Comparison of ENCODE assay signal across 12 cellular contexts in the genomic region with DNA sequence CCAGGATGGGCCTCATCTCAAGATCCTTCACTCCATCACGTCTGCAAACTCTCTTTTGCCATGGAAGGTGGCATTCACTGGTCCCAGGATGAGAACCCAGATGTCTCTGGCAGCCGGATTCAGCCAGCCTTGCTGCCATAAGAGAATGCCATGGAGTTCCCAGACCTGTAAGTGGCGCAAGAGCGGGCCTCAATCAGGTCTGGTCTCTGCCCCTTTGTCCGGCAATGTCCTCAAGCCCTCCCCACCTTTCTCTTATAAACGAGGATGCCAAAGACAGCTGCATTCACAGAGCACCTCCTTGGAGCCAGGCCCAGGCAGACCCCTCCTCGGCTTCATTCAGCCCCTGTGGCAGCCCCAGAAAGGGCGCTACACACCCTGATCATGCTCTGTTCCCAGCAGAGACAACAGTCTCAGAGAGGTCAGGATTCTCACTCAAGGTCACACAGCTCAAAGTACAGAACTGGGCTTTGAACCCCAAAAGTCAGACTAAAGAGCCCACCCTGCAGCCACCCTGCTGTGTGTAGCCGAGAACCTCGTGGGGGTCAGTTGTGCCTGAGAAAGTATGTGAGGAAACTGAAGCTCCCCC.
DNase-seq lines count a peak whose midpoint lies in the region; ATAC-seq, FAIRE-seq and TF ChIP-seq lines count a peak whose summit lies in the region.
"Had no signal": no experiment of that assay in that cellular context is flagged by ENCODE, and none has a peak within 500 bp of the region (broad histone marks: within the 10 kb centered on the region; RNA-seq: fewer than 3 reads in every experiment).

No MANE protein-coding gene starts in this region.

- H3K9ac ChIP-seq in astrocyte (ENCODE audit: low read length): no peak overlapping the region
- H3K9ac ChIP-seq: GM23248 had no signal

- H3K27ac Mint-ChIP-seq in astrocyte (ENCODE audit: unreplicated experiment): peak overlapping the region; percentile 44
- H3K27ac Mint-ChIP-seq in activated CD4-positive, alpha-beta memory T cell treated with anti-CD3 and anti-CD28 coated beads for 36 hours: no peak overlapping the region
- H3K27ac Mint-ChIP-seq: CD4-positive, CD25-positive, alpha-beta regulatory T cell had no signal

- POLR2A ChIA-PET in activated CD4-positive, alpha-beta memory T cell treated with anti-CD3 and anti-CD28 coated beads for 36 hours (lab: Charles Lee): no interaction called here

- H3K36me3 Mint-ChIP-seq in astrocyte (ENCODE audit: low read depth, unreplicated experiment): no peaks in the 10 kb centered on the region
- no peaks in the 10 kb centered on the region for H3K36me3 Mint-ChIP-seq in activated CD4-positive, alpha-beta memory T cell treated with anti-CD3 and anti-CD28 coated beads for 36 hours
- H3K36me3 Mint-ChIP-seq: CD4-positive, CD25-positive, alpha-beta regulatory T cell had no signal

- H3K4me2 ChIP-seq in astrocyte (ENCODE audit: low read length): no peak overlapping the region

- peaks cover 58% of the 10 kb centered on the region for H3K27me3 Mint-ChIP-seq in astrocyte (ENCODE audit: low read depth, unreplicated experiment)
- peaks cover 11% of the 10 kb centered on the region for H3K27me3 Mint-ChIP-seq in activated CD4-positive, alpha-beta memory T cell treated with anti-CD3 and anti-CD28 coated beads for 36 hours

- no peak overlapping the region for H3K27ac ChIP-seq in astrocyte (ENCODE audit: low read depth, low read length)
- H3K27ac ChIP-seq in spleen: no peak overlapping the region
- H3K27ac ChIP-seq: 22Rv1, GM23248 had no signal

- H3K4me3 ChIP-seq in astrocyte (ENCODE audit: insufficient read depth, low read depth, low read length) (no peak overlapping the region), mucosa of descending colon (no peak overlapping the region), spleen (no peak overlapping the region)
- H3K4me3 ChIP-seq: GM23248 had no signal

- 66 to 81% (median 81%) methylated on average over 10 of the region's 10 CpGs for WGBS in spleen, 5 donors

- no peak for ATAC-seq in Right ventricle myocardium superior (ENCODE audit: poor library complexity)
- ATAC-seq in mucosa of descending colon: no peak
- ATAC-seq in HG02610 (IDR thresholded peaks at IDR 0.05; ENCODE audit: unreplicated experiment): no peak

- H3K9me3 ChIP-seq in astrocyte (ENCODE audit: insufficient read depth, low read depth, low read length) (no peaks in the 10 kb centered on the region), mucosa of descending colon (no peaks in the 10 kb centered on the region), spleen (no peaks in the 10 kb centered on the region)

- H3K36me3 ChIP-seq in astrocyte (ENCODE audit: insufficient read depth, low read length): no peaks in the 10 kb centered on the region
- no peaks in the 10 kb centered on the region for H3K36me3 ChIP-seq in mucosa of descending colon (ENCODE audit: low read depth)
- no peaks in the 10 kb centered on the region for H3K36me3 ChIP-seq in spleen

- peaks cover 2% of the 10 kb centered on the region for H3K27me3 ChIP-seq in astrocyte (ENCODE audit: insufficient read depth, low read length)
- H3K27me3 ChIP-seq in spleen (replicated peaks in 1 of 7): peaks cover 0 to 64% (median 0%) of the 10 kb centered on the region in 7 donors

- no peak for FAIRE-seq in astrocyte (lab: Jason Lieb, UNC)
- FAIRE-seq: H54 had no signal

- no peaks in the 10 kb centered on the region for H3K4me1 ChIP-seq in astrocyte (ENCODE audit: insufficient read depth, low read length)
- H3K4me1 ChIP-seq in mucosa of descending colon (ENCODE audit: low read depth): no peaks in the 10 kb centered on the region
- peaks cover 0 to 9% (median 0%) of the 10 kb centered on the region in 6 donors for H3K4me1 ChIP-seq in spleen

- no peak overlapping the region for H3K4me3 Mint-ChIP-seq in astrocyte (ENCODE audit: unreplicated experiment)
- no peak overlapping the region for H3K4me3 Mint-ChIP-seq in activated CD4-positive, alpha-beta memory T cell treated with anti-CD3 and anti-CD28 coated beads for 36 hours
- H3K4me3 Mint-ChIP-seq: CD4-positive, CD25-positive, alpha-beta regulatory T cell had no signal

- CTCF ChIA-PET in activated CD4-positive, alpha-beta memory T cell treated with anti-CD3 and anti-CD28 coated beads for 36 hours (lab: Charles Lee): no interaction called here

- DNase-seq in Right ventricle myocardium superior (peak; percentile 15), cardiac septum (ENCODE audit: low spot score) (no peak), astrocyte (ENCODE audit: low read depth) (no peak), mucosa of descending colon (peak in 2 of 3 donors; percentile 4 to 8), spleen (peak; percentile 37), NCI-H69 (lab: John Stamatoyannopoulos, UW) (no peak)
- DNase-seq in activated CD4-positive, alpha-beta memory T cell treated with anti-CD3 and anti-CD28 coated beads for 36 hours: no peak
- DNase-seq: CD4-positive, CD25-positive, alpha-beta regulatory T cell; GM23248 had no signal

- intact Hi-C loops in Right ventricle myocardium superior (cut with DNase I) (no loop called here), cardiac septum (cut with DNase I) (no loop called here), mucosa of descending colon (cut with DNase I, micrococcal nuclease) (no loop called here), spleen (cut with DNase I; ENCODE audit: low total_unique reads) (no loop called here)
- intact Hi-C loops in activated CD4-positive, alpha-beta memory T cell treated with anti-CD3 and anti-CD28 coated beads for 36 hours (cut with micrococcal nuclease): no loop called here

- H3K79me2 ChIP-seq in astrocyte (ENCODE audit: insufficient read depth, low read length): no peaks in the 10 kb centered on the region

- H3K9me3 Mint-ChIP-seq in astrocyte (ENCODE audit: unreplicated experiment): no peaks in the 10 kb centered on the region
- H3K9me3 Mint-ChIP-seq in activated CD4-positive, alpha-beta memory T cell treated with anti-CD3 and anti-CD28 coated beads for 36 hours: no peaks in the 10 kb centered on the region
- H3K9me3 Mint-ChIP-seq: CD4-positive, CD25-positive, alpha-beta regulatory T cell had no signal

- no peak for TF ChIP-seq POLR2A in spleen (IDR thresholded peaks at IDR 0.05)

- peaks cover 1% of the 10 kb centered on the region for H3K4me1 Mint-ChIP-seq in astrocyte (ENCODE audit: low read depth, unreplicated experiment)
- no peaks in the 10 kb centered on the region for H3K4me1 Mint-ChIP-seq in activated CD4-positive, alpha-beta memory T cell treated with anti-CD3 and anti-CD28 coated beads for 36 hours (ENCODE audit: low read depth)

- H2AFZ ChIP-seq in astrocyte (ENCODE audit: low read depth, low read length): no peak overlapping the region
- H2AFZ ChIP-seq: GM23248 had no signal

- TF ChIP-seq CTCF in astrocyte (IDR thresholded peaks at IDR 0.05; ENCODE audit: insufficient read depth, low read depth, low read length) (no peak), mucosa of descending colon (IDR thresholded peaks at IDR 0.05) (no peak), spleen (IDR thresholded peaks at IDR 0.05 in 8 of 11, conservative IDR thresholded peaks at IDR 0.05 in 3 of 11) (no peak)

- no peaks in the 10 kb centered on the region for H4K20me1 ChIP-seq in astrocyte (ENCODE audit: insufficient read depth, low read length)

Comparison
In these comparisons a context has a peak if more than half of its experiments do, and no peak if none do; other contexts are left out.
1. DNase-seq: peak in Right ventricle myocardium superior (single experiment), mucosa of descending colon (2 of 3) and spleen (single experiment); none in cardiac septum (single experiment), astrocyte (single experiment), NCI-H69 (single experiment) and activated CD4-positive, alpha-beta memory T cell treated with anti-CD3 and anti-CD28 coated beads for 36 hours (single experiment).